Comparison of ENCODE assay signal across 9 cellular contexts in genomic region chr3:171614318-171614967, GRCh38.
DNase-seq lines count a peak whose midpoint lies in the region; ATAC-seq, FAIRE-seq and TF ChIP-seq lines count a peak whose summit lies in the region.
"Had no signal": no experiment of that assay in that cellular context is flagged by ENCODE, and none has a peak within 500 bp of the region (broad histone marks: within the 10 kb centered on the region; RNA-seq: fewer than 3 reads in every experiment).

No MANE protein-coding gene starts in this region.

- 46% methylated on average over 12 of the region's 12 CpGs for WGBS in mesenchymal stem cell
- WGBS in transverse colon (ENCODE audit: low coverage in 1 of 2), 2 donors = 61 to 63% methylated on average over 6 to 12 of the region's 12 CpGs

- H3K9me3 Mint-ChIP-seq in Calu3 (ENCODE audit: low read depth, unreplicated experiment) = peaks cover 5% of the 10 kb centered on the region

- no peak overlapping the region for H3K4ac ChIP-seq in mesenchymal stem cell (ENCODE audit: low read depth in 1 of 2, low read length in 2 of 2)

- no peak overlapping the region for H2AK5ac ChIP-seq in mesenchymal stem cell (ENCODE audit: low read length, severe bottlenecking)

- intact Hi-C loops in Calu3 (cut with micrococcal nuclease; ENCODE audit: unreplicated experiment) (no loop called here), transverse colon (cut with DNase I; ENCODE audit: low total_unique reads) (no loop called here)

- H3K4me1 ChIP-seq in mesenchymal stem cell (ENCODE audit: control insufficient read depth, insufficient read depth, low read depth, low read length) = peaks cover 6% of the 10 kb centered on the region
- no peaks in the 10 kb centered on the region for H3K4me1 ChIP-seq in transverse colon

- ATAC-seq in GM18519 (IDR thresholded peaks at IDR 0.05; ENCODE audit: low FRiP score, unreplicated experiment) = no peak
- no peak for ATAC-seq in GM21717 (IDR thresholded peaks at IDR 0.05; ENCODE audit: unreplicated experiment)
- ATAC-seq in HG02981 (IDR thresholded peaks at IDR 0.05; ENCODE audit: unreplicated experiment) = no peak

- peak overlapping the region; percentile 68 for H3K27ac ChIP-seq in mesenchymal stem cell (ENCODE audit: low read length, poor library complexity, severe bottlenecking)
- no peak overlapping the region for H3K27ac ChIP-seq in transverse colon

- peak overlapping the region; percentile 49 for H3K4me2 ChIP-seq in mesenchymal stem cell (ENCODE audit: low read length, poor library complexity, severe bottlenecking)

- H3K4me3 ChIP-seq in bronchial epithelial cell (ENCODE audit: low read depth, low read length) (no peak overlapping the region), mesenchymal stem cell (ENCODE audit: insufficient read depth in 1 of 2, low read depth in 1 of 2, low read length in 2 of 2) (no peak overlapping the region), transverse colon (no peak overlapping the region)

- H3K36me3 Mint-ChIP-seq in Calu3 (ENCODE audit: insufficient read depth, unreplicated experiment) = peaks cover 5% of the 10 kb centered on the region

- no peak overlapping the region for H2AFZ ChIP-seq in mesenchymal stem cell (ENCODE audit: low read depth, low read length)

- no peak overlapping the region for H3K9ac ChIP-seq in mesenchymal stem cell (ENCODE audit: low read length)

- H3K36me3 ChIP-seq in bronchial epithelial cell (ENCODE audit: control insufficient read depth, insufficient read depth, low read length) (peaks cover 3% of the 10 kb centered on the region), mesenchymal stem cell (ENCODE audit: control insufficient read depth in 1 of 2, insufficient read depth in 2 of 2, low read depth in 1 of 2, low read length in 2 of 2) (peaks cover 11 to 14% of the 10 kb centered on the region in 2 experiments), transverse colon (peaks cover 0 to 24% (median 4%) of the 10 kb centered on the region in 4 donors)

- H3K27me3 ChIP-seq in bronchial epithelial cell (ENCODE audit: control insufficient read depth, insufficient read depth, low read length) (no peaks in the 10 kb centered on the region), mesenchymal stem cell (ENCODE audit: control insufficient read depth in 1 of 2, insufficient read depth in 1 of 2, low read length in 2 of 2) (no peaks in the 10 kb centered on the region), transverse colon (no peaks in the 10 kb centered on the region)

- POLR2A ChIA-PET in HEK293T (lab: Yijun Ruan, JAX) = no interaction called here

- H2BK15ac ChIP-seq in mesenchymal stem cell (ENCODE audit: low read depth, poor library complexity, severe bottlenecking) = no peak overlapping the region

- H3K27ac Mint-ChIP-seq in Calu3 (ENCODE audit: unreplicated experiment) = no peak overlapping the region

- TF ChIP-seq CTCF in Calu3 (IDR thresholded peaks at IDR 0.05; ENCODE audit: unreplicated experiment) (peak; percentile 93), bronchial epithelial cell (IDR thresholded peaks at IDR 0.05; ENCODE audit: insufficient read depth, low read length, severe bottlenecking) (peak; percentile 58), transverse colon (IDR thresholded peaks at IDR 0.05) (peak in 2 of 5 experiments; percentile 19)

- TF ChIP-seq EP300 in transverse colon (IDR thresholded peaks at IDR 0.05; ENCODE audit: low read depth) = no peak

- H2BK12ac ChIP-seq in mesenchymal stem cell (ENCODE audit: low read length in 2 of 2) = no peak overlapping the region

- CTCF ChIA-PET in Calu3 (lab: Charles Lee) (interaction anchor here (0.5 to 2.3 kb wide), 18 partner anchors 10 to 1145 kb away, joined by 3 to 57 read pairs (median 3); no protein-coding TSS in a partner anchor), HEK293T (lab: Yijun Ruan, JAX) (interaction anchor here (0.6 to 1.3 kb wide), 6 partner anchors 10 to 158 kb away, joined by 3 to 9 read pairs (median 4); no protein-coding TSS in a partner anchor)

- FAIRE-seq in bronchial epithelial cell (lab: Jason Lieb, UNC) = no peak
- FAIRE-seq: colon had no signal

- H3K14ac ChIP-seq in mesenchymal stem cell (ENCODE audit: low read length in 2 of 2) = no peak overlapping the region

- H2BK5ac ChIP-seq in mesenchymal stem cell (ENCODE audit: low read depth, low read length, poor library complexity, severe bottlenecking) = no peak overlapping the region

- no peak for TF ChIP-seq POLR2A in transverse colon (IDR thresholded peaks at IDR 0.05)

- DNase-seq in Calu3 (peak; percentile 68), HEK293T (ENCODE audit: extremely low spot score) (peak; percentile 75), bronchial epithelial cell (ENCODE audit: low read depth) (peak; percentile 8), mesenchymal stem cell (peak; percentile 43), transverse colon (no peak)

- H4K8ac ChIP-seq in mesenchymal stem cell (ENCODE audit: low read length) = peak overlapping the region; percentile 56

- H3K18ac ChIP-seq in mesenchymal stem cell (ENCODE audit: low read depth in 1 of 2, low read length in 2 of 2) = peak overlapping the region in 1 of 2 experiments; percentile 34

- in situ Hi-C loops in transverse colon (cut with MboI; ENCODE audit: low pct_ligation_motif_present in 1 of 4, low pct_unique_long_range_greater_than_20kb in 1 of 4, low sequenced_read_pairs in 3 of 4) = no loop called here

- H3K23ac ChIP-seq in mesenchymal stem cell (ENCODE audit: low read length in 2 of 2) = no peak overlapping the region

- H2BK120ac ChIP-seq in mesenchymal stem cell (ENCODE audit: low read depth, low read length) = no peak overlapping the region

- BruUV-seq in Calu3 (replicated peaks; lab: Mats Ljungman, UMichigan) = no TSS peak

- peaks cover 30% of the 10 kb centered on the region for H3K4me1 Mint-ChIP-seq in Calu3 (ENCODE audit: low read depth, unreplicated experiment)

- H3K79me1 ChIP-seq in mesenchymal stem cell (replicated peaks; ENCODE audit: low read length, poor library complexity, severe bottlenecking) = no peaks in the 10 kb centered on the region

- H3K9me3 ChIP-seq in mesenchymal stem cell (ENCODE audit: control insufficient read depth, low read length) = no peaks in the 10 kb centered on the region
- H3K9me3 ChIP-seq in transverse colon = no peaks in the 10 kb centered on the region

- no peak overlapping the region for H4K91ac ChIP-seq in mesenchymal stem cell (ENCODE audit: low read length)

- no peak overlapping the region for H3K4me3 Mint-ChIP-seq in Calu3 (ENCODE audit: low read depth, unreplicated experiment)

- H3K27me3 Mint-ChIP-seq in Calu3 (ENCODE audit: unreplicated experiment) = no peaks in the 10 kb centered on the region

TF ChIP-seq in HEK293T, 16 proteins besides CTCF, POLR2A, EP300 and RAD21:
- TF ChIP-seq NFRKB (IDR thresholded peaks at IDR 0.05) = no peak
- TF ChIP-seq SUZ12 (IDR thresholded peaks at IDR 0.05) = no peak
- no peak for TF ChIP-seq LEF1 (IDR thresholded peaks at IDR 0.05; ENCODE audit: borderline replicate concordance)
- no peak for TF ChIP-seq PKNOX1 (IDR thresholded peaks at IDR 0.05)
- no peak for TF ChIP-seq SP1 (IDR thresholded peaks at IDR 0.05)
- no peak for TF ChIP-seq FOXM1 (IDR thresholded peaks at IDR 0.05; ENCODE audit: borderline replicate concordance)
- no peak for TF ChIP-seq HDGF (IDR thresholded peaks at IDR 0.05; ENCODE audit: borderline replicate concordance)
- TF ChIP-seq ELF4 (IDR thresholded peaks at IDR 0.05) = no peak
- no peak for TF ChIP-seq TARDBP (IDR thresholded peaks at IDR 0.05)
- no peak for TF ChIP-seq CTBP1 (IDR thresholded peaks at IDR 0.05; ENCODE audit: borderline replicate concordance)
